1 cellular context compared by ENCODE assay signal in the genomic region with DNA sequence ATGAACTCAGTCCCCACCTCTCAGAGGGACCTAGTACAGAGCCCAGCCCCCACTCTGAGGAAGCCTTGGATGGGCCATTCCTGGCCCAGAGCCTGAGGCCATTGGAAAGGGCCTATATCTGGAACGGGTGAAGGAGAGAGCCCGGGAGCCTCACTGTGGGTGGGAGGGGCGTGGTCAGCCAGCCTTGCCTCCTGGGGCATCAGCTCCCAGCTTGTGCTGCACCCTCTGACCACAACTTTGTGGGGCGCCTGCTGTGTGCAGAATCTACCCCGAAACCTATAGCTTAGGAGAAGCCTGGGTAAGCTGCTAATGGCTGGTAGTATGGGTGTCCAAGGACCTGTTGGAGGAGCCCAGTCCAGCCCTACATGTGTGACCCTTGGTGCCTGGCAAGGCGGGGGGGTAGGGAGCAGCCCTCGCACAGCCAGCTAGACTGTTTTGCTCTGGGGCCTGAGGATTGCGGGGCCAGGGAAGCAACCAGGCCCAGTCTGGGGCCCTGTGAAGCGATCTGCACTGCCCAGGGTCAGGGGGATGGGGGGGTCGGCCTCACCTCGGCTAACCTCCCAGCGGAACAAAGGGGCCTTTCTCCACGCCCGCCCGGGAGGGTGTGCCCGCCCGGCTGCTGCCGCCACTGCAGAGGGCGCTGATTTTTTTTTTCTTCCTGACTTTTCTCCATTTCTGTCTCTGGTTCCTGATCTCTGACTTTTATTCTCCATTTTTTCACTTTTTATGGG.
TF ChIP-seq lines count a peak whose summit lies in the region.

No MANE protein-coding gene starts in this region.

TF ChIP-seq in HepG2, 621 proteins besides CTCF, POLR2A, EP300 and RAD21 (continued from another document and continues in another):
- no peak for TF ChIP-seq ZNF142 (CRISPR knock-in tag; IDR thresholded peaks at IDR 0.05)
- TF ChIP-seq SATB2 (CRISPR knock-in tag; IDR thresholded peaks at IDR 0.05) = no peak
- TF ChIP-seq RAD51 (IDR thresholded peaks at IDR 0.05; ENCODE audit: borderline replicate concordance) = no peak
- 0 out of 2 replicates have a peak, but pooled peaks have one; percentile 78 for TF ChIP-seq ZFP82 (CRISPR knock-in tag; IDR thresholded peaks at IDR 0.05; ENCODE audit: borderline replicate concordance)
- TF ChIP-seq CAMTA2 (CRISPR knock-in tag; IDR thresholded peaks at IDR 0.05; ENCODE audit: borderline replicate concordance) = no peak
- TF ChIP-seq PCBP2 (optimal IDR thresholded peaks at IDR 0.05; ENCODE audit: low read depth, low read length, poor library complexity, severe bottlenecking) = no peak
- TF ChIP-seq, protein P1, sequence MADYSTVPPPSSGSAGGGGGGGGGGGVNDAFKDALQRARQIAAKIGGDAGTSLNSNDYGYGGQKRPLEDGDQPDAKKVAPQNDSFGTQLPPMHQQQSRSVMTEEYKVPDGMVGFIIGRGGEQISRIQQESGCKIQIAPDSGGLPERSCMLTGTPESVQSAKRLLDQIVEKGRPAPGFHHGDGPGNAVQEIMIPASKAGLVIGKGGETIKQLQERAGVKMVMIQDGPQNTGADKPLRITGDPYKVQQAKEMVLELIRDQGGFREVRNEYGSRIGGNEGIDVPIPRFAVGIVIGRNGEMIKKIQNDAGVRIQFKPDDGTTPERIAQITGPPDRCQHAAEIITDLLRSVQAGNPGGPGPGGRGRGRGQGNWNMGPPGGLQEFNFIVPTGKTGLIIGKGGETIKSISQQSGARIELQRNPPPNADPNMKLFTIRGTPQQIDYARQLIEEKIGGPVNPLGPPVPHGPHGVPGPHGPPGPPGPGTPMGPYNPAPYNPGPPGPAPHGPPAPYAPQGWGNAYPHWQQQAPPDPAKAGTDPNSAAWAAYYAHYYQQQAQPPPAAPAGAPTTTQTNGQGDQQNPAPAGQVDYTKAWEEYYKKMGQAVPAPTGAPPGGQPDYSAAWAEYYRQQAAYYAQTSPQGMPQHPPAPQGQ (CRISPR knock-in tag; IDR thresholded peaks at IDR 0.05; ENCODE audit: borderline replicate concordance) = no peak
- no peak for TF ChIP-seq ATF1 (CRISPR knock-in tag; IDR thresholded peaks at IDR 0.05)
- no peak for TF ChIP-seq FIP1L1 (IDR thresholded peaks at IDR 0.05; ENCODE audit: borderline replicate concordance, insufficient read depth, low read depth, low read length)
- no peak for TF ChIP-seq ZFP36 (IDR thresholded peaks at IDR 0.05; ENCODE audit: borderline replicate concordance, low read depth, low read length, partially characterized antibody)
- TF ChIP-seq ZBTB42 (CRISPR knock-in tag; IDR thresholded peaks at IDR 0.05) = 0 out of 2 replicates have a peak, but pooled peaks have one; percentile 36
- TF ChIP-seq GABPB1 (CRISPR knock-in tag; IDR thresholded peaks at IDR 0.05) = peak; percentile 40; the same call in 1 of the 2 replicates
- peak; percentile 40; the same call in 1 of the 2 replicates for TF ChIP-seq ZSCAN31 (CRISPR knock-in tag; IDR thresholded peaks at IDR 0.05; ENCODE audit: low read depth)
- TF ChIP-seq, protein P2, sequence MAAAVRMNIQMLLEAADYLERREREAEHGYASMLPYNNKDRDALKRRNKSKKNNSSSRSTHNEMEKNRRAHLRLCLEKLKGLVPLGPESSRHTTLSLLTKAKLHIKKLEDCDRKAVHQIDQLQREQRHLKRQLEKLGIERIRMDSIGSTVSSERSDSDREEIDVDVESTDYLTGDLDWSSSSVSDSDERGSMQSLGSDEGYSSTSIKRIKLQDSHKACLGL (CRISPR knock-in tag; IDR thresholded peaks at IDR 0.05) = no peak
- TF ChIP-seq ZNF256 (CRISPR knock-in tag; conservative IDR thresholded peaks at IDR 0.05) = no peak
- TF ChIP-seq ZBTB8A (CRISPR knock-in tag; IDR thresholded peaks at IDR 0.05; ENCODE audit: borderline replicate concordance, low read depth) = no peak
- no peak for TF ChIP-seq AGO1 (IDR thresholded peaks at IDR 0.05; ENCODE audit: low read depth, low read length, poor library complexity, severe bottlenecking)
- no peak for TF ChIP-seq NFYC (CRISPR knock-in tag; IDR thresholded peaks at IDR 0.05)
- TF ChIP-seq, protein P3, sequence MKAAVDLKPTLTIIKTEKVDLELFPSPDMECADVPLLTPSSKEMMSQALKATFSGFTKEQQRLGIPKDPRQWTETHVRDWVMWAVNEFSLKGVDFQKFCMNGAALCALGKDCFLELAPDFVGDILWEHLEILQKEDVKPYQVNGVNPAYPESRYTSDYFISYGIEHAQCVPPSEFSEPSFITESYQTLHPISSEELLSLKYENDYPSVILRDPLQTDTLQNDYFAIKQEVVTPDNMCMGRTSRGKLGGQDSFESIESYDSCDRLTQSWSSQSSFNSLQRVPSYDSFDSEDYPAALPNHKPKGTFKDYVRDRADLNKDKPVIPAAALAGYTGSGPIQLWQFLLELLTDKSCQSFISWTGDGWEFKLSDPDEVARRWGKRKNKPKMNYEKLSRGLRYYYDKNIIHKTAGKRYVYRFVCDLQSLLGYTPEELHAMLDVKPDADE (CRISPR knock-in tag; IDR thresholded peaks at IDR 0.05) = no peak
- TF ChIP-seq FOXA1 (IDR thresholded peaks at IDR 0.05) = no peak
- no peak for TF ChIP-seq FOXA1 (CRISPR knock-in tag; IDR thresholded peaks at IDR 0.05)
- TF ChIP-seq, protein P4, sequence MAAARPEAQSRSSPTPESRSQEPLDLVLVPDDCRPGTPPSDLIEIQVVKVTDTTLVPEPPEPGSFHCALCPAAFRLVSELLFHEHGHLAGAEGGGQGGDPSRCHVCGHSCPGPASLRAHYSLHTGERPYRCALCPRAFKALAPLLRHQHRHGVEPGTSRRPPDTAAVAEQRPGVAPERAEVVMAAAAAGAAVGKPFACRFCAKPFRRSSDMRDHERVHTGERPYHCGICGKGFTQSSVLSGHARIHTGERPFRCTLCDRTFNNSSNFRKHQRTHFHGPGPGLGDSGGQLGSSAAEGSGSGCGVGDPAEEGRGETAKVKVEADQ (CRISPR knock-in tag; IDR thresholded peaks at IDR 0.05; ENCODE audit: borderline replicate concordance) = no peak; the same call in 1 of the 2 replicates
- TF ChIP-seq SKI (IDR thresholded peaks at IDR 0.05; ENCODE audit: partially characterized antibody) = peak; percentile 88
- TF ChIP-seq ZNF124 (CRISPR knock-in tag; IDR thresholded peaks at IDR 0.05) = no peak; the same call in 1 of the 2 replicates
- TF ChIP-seq GLI4 (CRISPR knock-in tag; IDR thresholded peaks at IDR 0.05; ENCODE audit: borderline replicate concordance) = no peak
- TF ChIP-seq RELA (CRISPR knock-in tag; IDR thresholded peaks at IDR 0.05) = no peak
- no peak for TF ChIP-seq KDM1A (CRISPR knock-in tag; IDR thresholded peaks at IDR 0.05)
- TF ChIP-seq PITX1 (CRISPR knock-in tag; IDR thresholded peaks at IDR 0.05) = 0 out of 2 replicates have a peak, but pooled peaks have one; percentile 48
- TF ChIP-seq ZFX (CRISPR knock-in tag; IDR thresholded peaks at IDR 0.05; ENCODE audit: low read depth) = peak; percentile 96
- TF ChIP-seq FOXK2 (IDR thresholded peaks at IDR 0.05) = no peak
- no peak for TF ChIP-seq ZFP37 (CRISPR knock-in tag; IDR thresholded peaks at IDR 0.05; ENCODE audit: borderline replicate concordance)
- no peak for TF ChIP-seq NFE2 (CRISPR knock-in tag; IDR thresholded peaks at IDR 0.05)
- TF ChIP-seq ZBTB1 (CRISPR knock-in tag; IDR thresholded peaks at IDR 0.05; ENCODE audit: borderline replicate concordance) = no peak
- TF ChIP-seq HNRNPLL (IDR thresholded peaks at IDR 0.05; ENCODE audit: low read depth, low read length, poor library complexity, severe bottlenecking) = no peak
- peak; percentile 67; the same call in 1 of the 2 replicates for TF ChIP-seq HDAC1 (CRISPR knock-in tag; IDR thresholded peaks at IDR 0.05)
- TF ChIP-seq ZIK1 (CRISPR knock-in tag; IDR thresholded peaks at IDR 0.05; ENCODE audit: borderline replicate concordance, low read depth) = peak; percentile 59
- TF ChIP-seq MBD4 (IDR thresholded peaks at IDR 0.05; ENCODE audit: borderline replicate concordance, low read length) = no peak
- no peak for TF ChIP-seq ZNF329 (CRISPR knock-in tag; IDR thresholded peaks at IDR 0.05; ENCODE audit: low read depth)
- no peak for TF ChIP-seq ZNF713 (CRISPR knock-in tag; IDR thresholded peaks at IDR 0.05)
- TF ChIP-seq, protein P5, sequence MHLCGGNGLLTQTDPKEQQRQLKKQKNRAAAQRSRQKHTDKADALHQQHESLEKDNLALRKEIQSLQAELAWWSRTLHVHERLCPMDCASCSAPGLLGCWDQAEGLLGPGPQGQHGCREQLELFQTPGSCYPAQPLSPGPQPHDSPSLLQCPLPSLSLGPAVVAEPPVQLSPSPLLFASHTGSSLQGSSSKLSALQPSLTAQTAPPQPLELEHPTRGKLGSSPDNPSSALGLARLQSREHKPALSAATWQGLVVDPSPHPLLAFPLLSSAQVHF (CRISPR knock-in tag; IDR thresholded peaks at IDR 0.05) = no peak
- TF ChIP-seq MZF1 (CRISPR knock-in tag; IDR thresholded peaks at IDR 0.05; ENCODE audit: borderline replicate concordance) = no peak
- no peak for TF ChIP-seq ZNF180 (CRISPR knock-in tag; IDR thresholded peaks at IDR 0.05; ENCODE audit: borderline replicate concordance, low read depth)
- peak; percentile 79 for TF ChIP-seq HOXA3 (CRISPR knock-in tag; IDR thresholded peaks at IDR 0.05)
- no peak for TF ChIP-seq GATA4 (IDR thresholded peaks at IDR 0.05; ENCODE audit: borderline replicate concordance, low read depth)
- no peak for TF ChIP-seq SMARCC2 (IDR thresholded peaks at IDR 0.05)
- no peak for TF ChIP-seq GABPA (IDR thresholded peaks at IDR 0.05; ENCODE audit: low read depth, low read length)
- TF ChIP-seq GABPA (CRISPR knock-in tag; IDR thresholded peaks at IDR 0.05; ENCODE audit: low read depth) = no peak
- TF ChIP-seq, protein P6, sequence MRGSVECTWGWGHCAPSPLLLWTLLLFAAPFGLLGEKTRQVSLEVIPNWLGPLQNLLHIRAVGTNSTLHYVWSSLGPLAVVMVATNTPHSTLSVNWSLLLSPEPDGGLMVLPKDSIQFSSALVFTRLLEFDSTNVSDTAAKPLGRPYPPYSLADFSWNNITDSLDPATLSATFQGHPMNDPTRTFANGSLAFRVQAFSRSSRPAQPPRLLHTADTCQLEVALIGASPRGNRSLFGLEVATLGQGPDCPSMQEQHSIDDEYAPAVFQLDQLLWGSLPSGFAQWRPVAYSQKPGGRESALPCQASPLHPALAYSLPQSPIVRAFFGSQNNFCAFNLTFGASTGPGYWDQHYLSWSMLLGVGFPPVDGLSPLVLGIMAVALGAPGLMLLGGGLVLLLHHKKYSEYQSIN (CRISPR knock-in tag; IDR thresholded peaks at IDR 0.05; ENCODE audit: borderline replicate concordance) = no peak
- TF ChIP-seq TMF1 (CRISPR knock-in tag; IDR thresholded peaks at IDR 0.05; ENCODE audit: low read depth) = no peak
- no peak for TF ChIP-seq TCF12 (IDR thresholded peaks at IDR 0.05)
- TF ChIP-seq TCF12 (CRISPR knock-in tag; IDR thresholded peaks at IDR 0.05) = 0 out of 2 replicates have a peak, but pooled peaks have one; percentile 39
- TF ChIP-seq ZNF263 (CRISPR knock-in tag; IDR thresholded peaks at IDR 0.05) = no peak
- TF ChIP-seq, protein P7, sequence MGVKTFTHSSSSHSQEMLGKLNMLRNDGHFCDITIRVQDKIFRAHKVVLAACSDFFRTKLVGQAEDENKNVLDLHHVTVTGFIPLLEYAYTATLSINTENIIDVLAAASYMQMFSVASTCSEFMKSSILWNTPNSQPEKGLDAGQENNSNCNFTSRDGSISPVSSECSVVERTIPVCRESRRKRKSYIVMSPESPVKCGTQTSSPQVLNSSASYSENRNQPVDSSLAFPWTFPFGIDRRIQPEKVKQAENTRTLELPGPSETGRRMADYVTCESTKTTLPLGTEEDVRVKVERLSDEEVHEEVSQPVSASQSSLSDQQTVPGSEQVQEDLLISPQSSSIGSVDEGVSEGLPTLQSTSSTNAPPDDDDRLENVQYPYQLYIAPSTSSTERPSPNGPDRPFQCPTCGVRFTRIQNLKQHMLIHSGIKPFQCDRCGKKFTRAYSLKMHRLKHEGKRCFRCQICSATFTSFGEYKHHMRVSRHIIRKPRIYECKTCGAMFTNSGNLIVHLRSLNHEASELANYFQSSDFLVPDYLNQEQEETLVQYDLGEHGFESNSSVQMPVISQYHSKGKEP (CRISPR knock-in tag; IDR thresholded peaks at IDR 0.05) = no peak
- TF ChIP-seq ZSCAN12 (CRISPR knock-in tag; IDR thresholded peaks at IDR 0.05) = no peak
- TF ChIP-seq ZNF782 (CRISPR knock-in tag; IDR thresholded peaks at IDR 0.05; ENCODE audit: borderline replicate concordance) = no peak
- TF ChIP-seq ZNF282 (IDR thresholded peaks at IDR 0.05; ENCODE audit: partially characterized antibody) = no peak
